ENCODE assay signal across 10 cellular contexts in the genomic region with DNA sequence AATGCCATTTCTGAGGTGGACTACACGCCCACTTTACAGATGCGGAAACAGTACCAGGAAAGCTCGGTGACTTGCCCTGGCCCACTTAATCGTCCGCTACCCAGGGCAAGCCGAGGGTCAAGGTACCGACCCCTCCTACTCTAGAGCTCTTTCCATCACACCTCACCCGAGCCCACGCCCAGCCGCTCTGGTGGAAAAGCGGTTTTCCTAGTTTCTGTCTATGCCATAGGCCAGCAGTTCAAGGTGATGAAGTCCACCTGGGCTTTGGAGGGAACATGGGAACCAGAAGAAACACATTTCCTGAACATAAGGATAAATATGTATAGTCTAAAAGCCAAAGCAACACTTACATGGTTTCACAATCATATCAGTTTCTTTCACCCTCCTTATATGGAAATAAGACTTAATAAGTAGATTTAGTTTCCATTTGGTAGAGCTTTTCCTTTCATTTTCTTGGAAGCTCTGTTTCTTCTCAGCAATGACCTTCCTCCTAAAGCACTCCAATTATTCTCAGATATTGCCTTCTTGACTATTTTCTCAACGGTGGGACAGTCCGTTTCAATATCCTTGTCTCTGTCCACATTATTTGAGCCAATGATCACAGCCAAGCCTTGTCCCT. TPM values are rescaled to one million over a fixed set of nuclear protein-coding genes. Genes with fewer than 3 reads are reported as not detected.
DNase-seq lines count a peak whose midpoint lies in the region; ATAC-seq, FAIRE-seq and TF ChIP-seq lines count a peak whose summit lies in the region.
"Had no signal": no experiment of that assay in that cellular context is flagged by ENCODE, and none has a peak within 500 bp of the region (broad histone marks: within the 10 kb centered on the region; RNA-seq: fewer than 3 reads in every experiment).

No MANE protein-coding gene starts in this region.

- H3K9me3 ChIP-seq in sigmoid colon = no peaks in the 10 kb centered on the region

- TF ChIP-seq CTCF in sigmoid colon (IDR thresholded peaks at IDR 0.05) (no peak), foreskin keratinocyte (conservative IDR thresholded peaks at IDR 0.05) (no peak)

- H3K36me3 ChIP-seq in sigmoid colon = no peaks in the 10 kb centered on the region

- FAIRE-seq in GM19239 (lab: Jason Lieb, UNC) = peak; percentile 73

- no peak for DNase-seq in GM19239 (ENCODE audit: insufficient read length, low spot score)
- peak; percentile 3 for DNase-seq in RPMI7951 (ENCODE audit: low read depth)
- DNase-seq in fibroblast of peridontal ligament (ENCODE audit: extremely low read depth) = peak; percentile 25
- DNase-seq in sigmoid colon = no peak
- DNase-seq in foreskin keratinocyte = no peak
- no peak for DNase-seq in glomerular visceral epithelial cell (ENCODE audit: extremely low spot score)
- no peak for DNase-seq in NCI-H2081 treated with DMSO at 0.1 percent for 48 hours (lab: John Stamatoyannopoulos, UW)
- DNase-seq: stimulated activated naive CD4-positive, alpha-beta T cell had no signal

- peak overlapping the region in 3 of 4 donors; percentile 43 to 49 (median 47) for H3K4me3 ChIP-seq in sigmoid colon

- H3K27ac ChIP-seq in sigmoid colon (peak overlapping the region in 1 of 4 donors; percentile 11), foreskin keratinocyte (no peak overlapping the region)

- no peak for TF ChIP-seq POLR2A in sigmoid colon (IDR thresholded peaks at IDR 0.05)

- 24 to 58% methylated on average over 13 of the region's 13 CpGs for WGBS in sigmoid colon, 2 donors

- H3K27me3 ChIP-seq in sigmoid colon (no peaks in the 10 kb centered on the region), foreskin keratinocyte (peaks cover 11% of the 10 kb centered on the region)

- H3K4me1 ChIP-seq in sigmoid colon (peaks cover 0 to 15% (median 14%) of the 10 kb centered on the region in 4 donors), foreskin keratinocyte (no peaks in the 10 kb centered on the region)

- no peak for ATAC-seq in foreskin keratinocyte
- no peak for ATAC-seq in GM18867 (IDR thresholded peaks at IDR 0.05; ENCODE audit: unreplicated experiment)

- intact Hi-C loops in sigmoid colon (cut with DNase I) = loop anchor here (10.0 kb wide), 1 partner anchor 283 kb away; no protein-coding TSS in a partner anchor

- TF ChIP-seq EP300 in sigmoid colon (IDR thresholded peaks at IDR 0.05) = no peak

RNA-seq across cellular contexts. Expression of a gene that starts 0.6 kb away (rescaled TPM):
- 0.29 TPM in 1 of 2 replicates, not detected in the other for total RNA-seq in RPMI7951 (2014; rRNA removed; shearing (Covaris generic))
- total RNA-seq in sigmoid colon (under 1 TPM in 1 of 4 donors, not detected in 3; 0.55 TPM), foreskin keratinocyte (0.35 TPM in 1 of 2 replicates, not detected in the other)
- polyA plus RNA-seq in sigmoid colon (1 to 10 TPM; 1.2 to 1.4 (median 1.2) TPM), foreskin keratinocyte (0.06 TPM in 1 of 2 replicates, not detected in the other)
- total RNA-seq: glomerular endothelial cell had no signal

Comparison
In these comparisons a context has a peak if more than half of its experiments do, and no peak if none do; other contexts are left out.
1. DNase-seq: peak in RPMI7951 (single experiment) and fibroblast of peridontal ligament (single experiment); none in GM19239 (single experiment), sigmoid colon (single experiment), foreskin keratinocyte (0 of 2), glomerular visceral epithelial cell (single experiment) and NCI-H2081 treated with DMSO at 0.1 percent for 48 hours (single experiment).